ENCODE assay signal across 15 cellular contexts in genomic region chr1:8540971-8541370, GRCh38.
DNase-seq lines count a peak whose midpoint lies in the region; ATAC-seq and TF ChIP-seq lines count a peak whose summit lies in the region.
"Had no signal": no experiment of that assay in that cellular context is flagged by ENCODE, and none has a peak within 500 bp of the region (broad histone marks: within the 10 kb centered on the region; RNA-seq: fewer than 3 reads in every experiment).

No MANE protein-coding gene starts in this region.

- H3K27me3 ChIP-seq in right atrium auricular region: no peaks in the 10 kb centered on the region

- peaks cover 39% of the 10 kb centered on the region for H3K4me1 Mint-ChIP-seq in T-helper 2 cell treated with Interferon-gamma antibody and Interleukin-4, amounts not matched to agents 5 μg/mL and 100 μg/mL, for 36 hours (ENCODE audit: low read depth)
- peaks cover 51% of the 10 kb centered on the region for H3K4me1 Mint-ChIP-seq in activated T-helper 2 cell treated with anti-CD3 and anti-CD28 coated beads, Interferon-gamma antibody, Interleukin-2, Interleukin-4, amounts not matched to agents 10 μg/mL and 5 μg/mL and 100 μg/mL, durations not matched to agents 14 hours and 24 hours and 36 hours (ENCODE audit: low read depth)
- peaks cover 42% of the 10 kb centered on the region for H3K4me1 Mint-ChIP-seq in stimulated activated naive CD8-positive, alpha-beta T cell treated with anti-CD3 and anti-CD28 coated beads, Interleukin-15, amount 100 ng/mL, for 72 hours

- no peaks in the 10 kb centered on the region for H3K27me3 Mint-ChIP-seq in T-helper 2 cell treated with Interferon-gamma antibody and Interleukin-4, amounts not matched to agents 5 μg/mL and 100 μg/mL, for 36 hours (ENCODE audit: low read depth)
- no peaks in the 10 kb centered on the region for H3K27me3 Mint-ChIP-seq in activated T-helper 2 cell treated with anti-CD3 and anti-CD28 coated beads, Interferon-gamma antibody, Interleukin-2, Interleukin-4, amounts not matched to agents 10 μg/mL and 5 μg/mL and 100 μg/mL, durations not matched to agents 14 hours and 24 hours and 36 hours (ENCODE audit: low read depth)
- no peaks in the 10 kb centered on the region for H3K27me3 Mint-ChIP-seq in stimulated activated naive CD8-positive, alpha-beta T cell treated with anti-CD3 and anti-CD28 coated beads, Interleukin-15, amount 100 ng/mL, for 72 hours

- intact Hi-C loops in activated T-helper 2 cell treated with anti-CD3 and anti-CD28 coated beads, Interferon-gamma antibody, Interleukin-2, Interleukin-4, amounts not matched to agents 10 μg/mL and 5 μg/mL and 100 μg/mL, durations not matched to agents 14 hours and 24 hours and 36 hours (cut with micrococcal nuclease): loop anchor here (1.0 to 5.0 kb wide), 3 partner anchors 14 to 61 kb away; no protein-coding TSS in a partner anchor

- DNase-seq in T-helper 2 cell treated with Interferon-gamma antibody and Interleukin-4, amounts not matched to agents 5 μg/mL and 100 μg/mL, for 36 hours (ENCODE audit: low spot score): no peak
- DNase-seq in T-helper 2 cell (no peak), fibroblast of pulmonary artery (ENCODE audit: low read depth) (peak; percentile 44), GOT3 (lab: John Stamatoyannopoulos, UW) (no peak), right atrium auricular region (ENCODE audit: low spot score) (no peak)
- DNase-seq in activated T-helper 2 cell treated with anti-CD3 and anti-CD28 coated beads, Interferon-gamma antibody, Interleukin-2, Interleukin-4, amounts not matched to agents 10 μg/mL and 5 μg/mL and 100 μg/mL, durations not matched to agents 14 hours and 24 hours and 36 hours (ENCODE audit: low spot score): no peak
- no peak for DNase-seq in stimulated activated naive CD8-positive, alpha-beta T cell treated with anti-CD3 and anti-CD28 coated beads, Interleukin-15, amount 100 ng/mL, for 72 hours
- DNase-seq: 8988T; activated effector memory CD4-positive, alpha-beta T cell treated with Interleukin-2 at 50 U/mL for 16 hours; COR-L47; KBM-7; NCI-H187 treated with DMSO at 0.1 percent for 48 hours; NCI-H526 treated with DMSO at 0.1 percent for 48 hours; substantia nigra had no signal

- no peaks in the 10 kb centered on the region for H3K36me3 ChIP-seq in right atrium auricular region

- H3K4me3 ChIP-seq in fibroblast of pulmonary artery (replicated peaks; ENCODE audit: low read depth, low read length) (no peak overlapping the region), right atrium auricular region (no peak overlapping the region)

- H3K36me3 Mint-ChIP-seq in T-helper 2 cell treated with Interferon-gamma antibody and Interleukin-4, amounts not matched to agents 5 μg/mL and 100 μg/mL, for 36 hours (ENCODE audit: low read depth): peaks cover 43% of the 10 kb centered on the region
- peaks cover 64% of the 10 kb centered on the region for H3K36me3 Mint-ChIP-seq in activated T-helper 2 cell treated with anti-CD3 and anti-CD28 coated beads, Interferon-gamma antibody, Interleukin-2, Interleukin-4, amounts not matched to agents 10 μg/mL and 5 μg/mL and 100 μg/mL, durations not matched to agents 14 hours and 24 hours and 36 hours (ENCODE audit: low read depth)

- H3K4me1 ChIP-seq in right atrium auricular region: peaks cover 0 to 8% of the 10 kb centered on the region in 2 donors

- no peak for ATAC-seq in stimulated activated naive CD8-positive, alpha-beta T cell treated with anti-CD3 and anti-CD28 coated beads, Interleukin-15, amount 100 ng/mL, for 72 hours
- ATAC-seq in HG02763 (IDR thresholded peaks at IDR 0.05; ENCODE audit: unreplicated experiment): no peak

- H3K4me3 Mint-ChIP-seq in T-helper 2 cell treated with Interferon-gamma antibody and Interleukin-4, amounts not matched to agents 5 μg/mL and 100 μg/mL, for 36 hours: no peak overlapping the region
- H3K4me3 Mint-ChIP-seq in activated T-helper 2 cell treated with anti-CD3 and anti-CD28 coated beads, Interferon-gamma antibody, Interleukin-2, Interleukin-4, amounts not matched to agents 10 μg/mL and 5 μg/mL and 100 μg/mL, durations not matched to agents 14 hours and 24 hours and 36 hours (ENCODE audit: low read depth): no peak overlapping the region
- H3K4me3 Mint-ChIP-seq in stimulated activated naive CD8-positive, alpha-beta T cell treated with anti-CD3 and anti-CD28 coated beads, Interleukin-15, amount 100 ng/mL, for 72 hours: peak overlapping the region; percentile 8 to 29

- TF ChIP-seq CTCF in fibroblast of pulmonary artery (IDR thresholded peaks at IDR 0.05; ENCODE audit: low read length, missing control alignments): no peak
- no peak for TF ChIP-seq CTCF in right atrium auricular region (IDR thresholded peaks at IDR 0.05)

- H3K9me3 ChIP-seq in right atrium auricular region: no peaks in the 10 kb centered on the region

- no peak overlapping the region for H3K27ac ChIP-seq in right atrium auricular region

- peaks cover 12% of the 10 kb centered on the region for H3K9me3 Mint-ChIP-seq in T-helper 2 cell treated with Interferon-gamma antibody and Interleukin-4, amounts not matched to agents 5 μg/mL and 100 μg/mL, for 36 hours
- H3K9me3 Mint-ChIP-seq in activated T-helper 2 cell treated with anti-CD3 and anti-CD28 coated beads, Interferon-gamma antibody, Interleukin-2, Interleukin-4, amounts not matched to agents 10 μg/mL and 5 μg/mL and 100 μg/mL, durations not matched to agents 14 hours and 24 hours and 36 hours: peaks cover 14% of the 10 kb centered on the region
- peaks cover 0 to 8% of the 10 kb centered on the region in 2 donors for H3K9me3 Mint-ChIP-seq in stimulated activated naive CD8-positive, alpha-beta T cell treated with anti-CD3 and anti-CD28 coated beads, Interleukin-15, amount 100 ng/mL, for 72 hours

- peak overlapping the region; percentile 74 for H3K27ac Mint-ChIP-seq in T-helper 2 cell treated with Interferon-gamma antibody and Interleukin-4, amounts not matched to agents 5 μg/mL and 100 μg/mL, for 36 hours
- peak overlapping the region; percentile 86 for H3K27ac Mint-ChIP-seq in activated T-helper 2 cell treated with anti-CD3 and anti-CD28 coated beads, Interferon-gamma antibody, Interleukin-2, Interleukin-4, amounts not matched to agents 10 μg/mL and 5 μg/mL and 100 μg/mL, durations not matched to agents 14 hours and 24 hours and 36 hours
- H3K27ac Mint-ChIP-seq in stimulated activated naive CD8-positive, alpha-beta T cell treated with anti-CD3 and anti-CD28 coated beads, Interleukin-15, amount 100 ng/mL, for 72 hours: peak overlapping the region; percentile 92 to 97

Comparison
In these comparisons a context has a peak if more than half of its experiments do, and no peak if none do; other contexts are left out.
1. H3K4me3 Mint-ChIP-seq: peak in stimulated activated naive CD8-positive, alpha-beta T cell treated with anti-CD3 and anti-CD28 coated beads, Interleukin-15, amount 100 ng/mL, for 72 hours (2 of 2); none in T-helper 2 cell treated with Interferon-gamma antibody and Interleukin-4, amounts not matched to agents 5 μg/mL and 100 μg/mL, for 36 hours (single experiment) and activated T-helper 2 cell treated with anti-CD3 and anti-CD28 coated beads, Interferon-gamma antibody, Interleukin-2, Interleukin-4, amounts not matched to agents 10 μg/mL and 5 μg/mL and 100 μg/mL, durations not matched to agents 14 hours and 24 hours and 36 hours (single experiment).
2. Peak in every context shown above with its lines, with median percentiles within 50 percentile points of each other: H3K27ac Mint-ChIP-seq.